ENCODE assay signal across 1 cellular context in genomic region chr13:94549241-94550029, GRCh38.
TF ChIP-seq lines count a peak whose summit lies in the region.

No MANE protein-coding gene starts in this region.

TF ChIP-seq in K562, 482 proteins besides CTCF, POLR2A, EP300 and RAD21 (continued from another document and continues in another):
- no peak for TF ChIP-seq ZBED1 (IDR thresholded peaks at IDR 0.05)
- 0 out of 4 replicates have a peak, but pooled peaks of 1 of the 2 experiments have one; percentile 49 for TF ChIP-seq TRIM24 (IDR thresholded peaks at IDR 0.05)
- 0 out of 4 replicates have a peak, but pooled peaks of 1 of the 2 experiments have one; percentile 26 for TF ChIP-seq ZNF639 (CRISPR knock-in tag; conservative IDR thresholded peaks at IDR 0.05 in 1 of 2, IDR thresholded peaks at IDR 0.05 in 1 of 2)
- peak in 1 of 2 experiments; percentile 35; a peak in 1 of 4 replicates for TF ChIP-seq FOXK2 (conservative IDR thresholded peaks at IDR 0.05 in 1 of 2, IDR thresholded peaks at IDR 0.05 in 1 of 2; ENCODE audit: low read depth in 2 of 2)
- TF ChIP-seq, protein P1, sequence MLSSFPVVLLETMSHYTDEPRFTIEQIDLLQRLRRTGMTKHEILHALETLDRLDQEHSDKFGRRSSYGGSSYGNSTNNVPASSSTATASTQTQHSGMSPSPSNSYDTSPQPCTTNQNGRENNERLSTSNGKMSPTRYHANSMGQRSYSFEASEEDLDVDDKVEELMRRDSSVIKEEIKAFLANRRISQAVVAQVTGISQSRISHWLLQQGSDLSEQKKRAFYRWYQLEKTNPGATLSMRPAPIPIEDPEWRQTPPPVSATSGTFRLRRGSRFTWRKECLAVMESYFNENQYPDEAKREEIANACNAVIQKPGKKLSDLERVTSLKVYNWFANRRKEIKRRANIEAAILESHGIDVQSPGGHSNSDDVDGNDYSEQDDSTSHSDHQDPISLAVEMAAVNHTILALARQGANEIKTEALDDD (IDR thresholded peaks at IDR 0.05): 0 out of 2 replicates have a peak, but pooled peaks have one; percentile 44
- peak; percentile 95 for TF ChIP-seq ZNF24 (IDR thresholded peaks at IDR 0.05)
- peak; percentile 88 for TF ChIP-seq ZBTB40 (IDR thresholded peaks at IDR 0.05)
- TF ChIP-seq ZBTB40 (CRISPR knock-in tag; IDR thresholded peaks at IDR 0.05): no peak
- peak; percentile 26; the same call in 1 of the 2 replicates for TF ChIP-seq LEF1 (IDR thresholded peaks at IDR 0.05)
- no peak for TF ChIP-seq HNRNPL (IDR thresholded peaks at IDR 0.05; ENCODE audit: low read depth, low read length)
- peak; percentile 54 for TF ChIP-seq ETV5 (CRISPR knock-in tag; IDR thresholded peaks at IDR 0.05; ENCODE audit: low read depth)
- TF ChIP-seq TEAD4 (IDR thresholded peaks at IDR 0.05; ENCODE audit: low read length): peak; percentile 75
- TF ChIP-seq TEAD4 (CRISPR knock-in tag; IDR thresholded peaks at IDR 0.05; ENCODE audit: borderline replicate concordance): no peak
- TF ChIP-seq HDAC2 (IDR thresholded peaks at IDR 0.05): peak; percentile 89
- TF ChIP-seq SPI1 (IDR thresholded peaks at IDR 0.05; ENCODE audit: borderline replicate concordance, low read depth, low read length): no peak
- peak; percentile 41; the same call in 1 of the 2 replicates for TF ChIP-seq L3MBTL2 (IDR thresholded peaks at IDR 0.05)
- no peak for TF ChIP-seq CHCHD3 (CRISPR knock-in tag; IDR thresholded peaks at IDR 0.05)
- TF ChIP-seq CTBP1 (IDR thresholded peaks at IDR 0.05; ENCODE audit: borderline replicate concordance): peak; percentile 62; the same call in 1 of the 2 replicates
- TF ChIP-seq POLR3A (IDR thresholded peaks at IDR 0.05; ENCODE audit: borderline replicate concordance, extremely low read depth, insufficient read depth, insufficient read length): peak; percentile 96
- TF ChIP-seq POLR2H (tag; IDR thresholded peaks at IDR 0.05; ENCODE audit: low read depth): peak; percentile 99
- TF ChIP-seq ZNF174 (CRISPR knock-in tag; IDR thresholded peaks at IDR 0.05): no peak
- peak; percentile 55; the same call in 1 of the 2 replicates for TF ChIP-seq GABPB1 (CRISPR knock-in tag; IDR thresholded peaks at IDR 0.05)
- peak; percentile 71 to 80; a peak in 2 of 4 replicates for TF ChIP-seq ARNT (IDR thresholded peaks at IDR 0.05)
- TF ChIP-seq ZNF274 (IDR thresholded peaks at IDR 0.05; ENCODE audit: borderline replicate concordance, low read depth, low read length): no peak
- no peak for TF ChIP-seq MCM2 (IDR thresholded peaks at IDR 0.05; ENCODE audit: low read depth)
- no peak for TF ChIP-seq FOXA1 (IDR thresholded peaks at IDR 0.05; ENCODE audit: borderline replicate concordance)
- peak; percentile 74 for TF ChIP-seq LCOR (CRISPR knock-in tag; IDR thresholded peaks at IDR 0.05)
- TF ChIP-seq ZNF589 (CRISPR knock-in tag; IDR thresholded peaks at IDR 0.05; ENCODE audit: low read depth): no peak
- TF ChIP-seq, protein P2, sequence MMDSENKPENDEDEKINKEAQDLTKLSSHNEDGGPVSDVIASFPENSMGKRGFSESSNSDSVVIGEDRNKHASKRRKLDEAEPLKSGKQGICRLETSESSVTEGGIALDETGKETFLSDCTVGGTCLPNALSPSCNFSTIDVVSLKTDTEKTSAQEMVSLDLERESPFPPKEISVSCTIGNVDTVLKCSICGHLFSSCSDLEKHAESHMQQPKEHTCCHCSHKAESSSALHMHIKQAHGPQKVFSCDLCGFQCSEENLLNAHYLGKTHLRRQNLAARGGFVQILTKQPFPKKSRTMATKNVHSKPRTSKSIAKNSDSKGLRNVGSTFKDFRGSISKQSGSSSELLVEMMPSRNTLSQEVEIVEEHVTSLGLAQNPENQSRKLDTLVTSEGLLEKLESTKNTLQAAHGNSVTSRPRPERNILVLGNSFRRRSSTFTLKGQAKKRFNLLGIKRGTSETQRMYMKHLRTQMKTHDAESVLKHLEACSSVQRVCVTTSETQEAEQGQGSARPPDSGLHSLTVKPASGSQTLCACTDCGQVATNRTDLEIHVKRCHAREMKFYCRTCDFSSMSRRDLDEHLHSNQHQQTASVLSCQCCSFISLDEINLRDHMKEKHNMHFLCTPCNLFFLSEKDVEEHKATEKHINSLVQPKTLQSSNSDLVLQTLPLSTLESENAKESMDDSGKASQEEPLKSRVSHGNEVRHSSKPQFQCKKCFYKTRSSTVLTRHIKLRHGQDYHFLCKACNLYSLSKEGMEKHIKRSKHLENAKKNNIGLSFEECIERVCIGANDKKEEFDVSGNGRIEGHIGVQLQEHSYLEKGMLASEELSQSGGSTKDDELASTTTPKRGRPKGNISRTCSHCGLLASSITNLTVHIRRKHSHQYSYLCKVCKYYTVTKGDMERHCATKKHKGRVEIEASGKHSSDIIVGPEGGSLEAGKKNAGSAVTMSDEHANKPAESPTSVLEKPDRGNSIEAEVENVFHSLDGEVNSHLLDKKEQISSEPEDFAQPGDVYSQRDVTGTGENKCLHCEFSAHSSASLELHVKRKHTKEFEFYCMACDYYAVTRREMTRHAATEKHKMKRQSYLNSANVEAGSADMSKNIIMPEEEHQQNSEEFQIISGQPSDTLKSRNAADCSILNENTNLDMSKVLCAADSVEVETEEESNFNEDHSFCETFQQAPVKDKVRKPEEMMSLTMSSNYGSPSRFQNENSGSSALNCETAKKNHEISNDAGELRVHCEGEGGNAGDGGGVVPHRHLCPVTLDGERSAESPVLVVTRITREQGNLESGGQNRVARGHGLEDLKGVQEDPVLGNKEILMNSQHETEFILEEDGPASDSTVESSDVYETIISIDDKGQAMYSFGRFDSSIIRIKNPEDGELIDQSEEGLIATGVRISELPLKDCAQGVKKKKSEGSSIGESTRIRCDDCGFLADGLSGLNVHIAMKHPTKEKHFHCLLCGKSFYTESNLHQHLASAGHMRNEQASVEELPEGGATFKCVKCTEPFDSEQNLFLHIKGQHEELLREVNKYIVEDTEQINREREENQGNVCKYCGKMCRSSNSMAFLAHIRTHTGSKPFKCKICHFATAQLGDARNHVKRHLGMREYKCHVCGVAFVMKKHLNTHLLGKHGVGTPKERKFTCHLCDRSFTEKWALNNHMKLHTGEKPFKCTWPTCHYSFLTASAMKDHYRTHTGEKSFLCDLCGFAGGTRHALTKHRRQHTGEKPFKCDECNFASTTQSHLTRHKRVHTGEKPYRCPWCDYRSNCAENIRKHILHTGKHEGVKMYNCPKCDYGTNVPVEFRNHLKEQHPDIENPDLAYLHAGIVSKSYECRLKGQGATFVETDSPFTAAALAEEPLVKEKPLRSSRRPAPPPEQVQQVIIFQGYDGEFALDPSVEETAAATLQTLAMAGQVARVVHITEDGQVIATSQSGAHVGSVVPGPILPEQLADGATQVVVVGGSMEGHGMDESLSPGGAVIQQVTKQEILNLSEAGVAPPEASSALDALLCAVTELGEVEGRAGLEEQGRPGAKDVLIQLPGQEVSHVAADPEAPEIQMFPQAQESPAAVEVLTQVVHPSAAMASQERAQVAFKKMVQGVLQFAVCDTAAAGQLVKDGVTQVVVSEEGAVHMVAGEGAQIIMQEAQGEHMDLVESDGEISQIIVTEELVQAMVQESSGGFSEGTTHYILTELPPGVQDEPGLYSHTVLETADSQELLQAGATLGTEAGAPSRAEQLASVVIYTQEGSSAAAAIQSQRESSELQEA (IDR thresholded peaks at IDR 0.05; ENCODE audit: low read depth): peak; percentile 71
- TF ChIP-seq NCOA6 (IDR thresholded peaks at IDR 0.05): no peak
- TF ChIP-seq, protein P3, sequence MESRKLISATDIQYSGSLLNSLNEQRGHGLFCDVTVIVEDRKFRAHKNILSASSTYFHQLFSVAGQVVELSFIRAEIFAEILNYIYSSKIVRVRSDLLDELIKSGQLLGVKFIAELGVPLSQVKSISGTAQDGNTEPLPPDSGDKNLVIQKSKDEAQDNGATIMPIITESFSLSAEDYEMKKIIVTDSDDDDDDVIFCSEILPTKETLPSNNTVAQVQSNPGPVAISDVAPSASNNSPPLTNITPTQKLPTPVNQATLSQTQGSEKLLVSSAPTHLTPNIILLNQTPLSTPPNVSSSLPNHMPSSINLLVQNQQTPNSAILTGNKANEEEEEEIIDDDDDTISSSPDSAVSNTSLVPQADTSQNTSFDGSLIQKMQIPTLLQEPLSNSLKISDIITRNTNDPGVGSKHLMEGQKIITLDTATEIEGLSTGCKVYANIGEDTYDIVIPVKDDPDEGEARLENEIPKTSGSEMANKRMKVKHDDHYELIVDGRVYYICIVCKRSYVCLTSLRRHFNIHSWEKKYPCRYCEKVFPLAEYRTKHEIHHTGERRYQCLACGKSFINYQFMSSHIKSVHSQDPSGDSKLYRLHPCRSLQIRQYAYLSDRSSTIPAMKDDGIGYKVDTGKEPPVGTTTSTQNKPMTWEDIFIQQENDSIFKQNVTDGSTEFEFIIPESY (CRISPR knock-in tag; IDR thresholded peaks at IDR 0.05): peak; percentile 32; the same call in 1 of the 2 replicates
- no peak for TF ChIP-seq ZKSCAN8 (CRISPR knock-in tag; IDR thresholded peaks at IDR 0.05)
- no peak for TF ChIP-seq SAFB2 (IDR thresholded peaks at IDR 0.05; ENCODE audit: borderline replicate concordance, low read depth, low read length, severe bottlenecking)
- TF ChIP-seq ZNF175 (CRISPR knock-in tag; IDR thresholded peaks at IDR 0.05; ENCODE audit: low read depth): no peak; the same call in 1 of the 2 replicates
- TF ChIP-seq CREB1 (IDR thresholded peaks at IDR 0.05): no peak
- 0 out of 2 replicates have a peak, but pooled peaks have one; percentile 21 for TF ChIP-seq CREB1 (CRISPR knock-in tag; IDR thresholded peaks at IDR 0.05)
- no peak for TF ChIP-seq ZNF57 (CRISPR knock-in tag; IDR thresholded peaks at IDR 0.05)
- no peak for TF ChIP-seq TGIF2 (CRISPR knock-in tag; IDR thresholded peaks at IDR 0.05)
- TF ChIP-seq BRD9 (IDR thresholded peaks at IDR 0.05; ENCODE audit: low read depth, partially characterized antibody): peak; percentile 97
- TF ChIP-seq BCOR (IDR thresholded peaks at IDR 0.05): peak; percentile 21; the same call in 1 of the 2 replicates
